1 cellular context compared by ENCODE assay signal in genomic region chr12:104522985-104523719, GRCh38.
TF ChIP-seq lines count a peak whose summit lies in the region.

No MANE protein-coding gene starts in this region.

TF ChIP-seq in HepG2, 621 proteins besides CTCF, POLR2A, EP300 and RAD21 (continued from another document):
- no peak for TF ChIP-seq PRDM10 (CRISPR knock-in tag; IDR thresholded peaks at IDR 0.05; ENCODE audit: low read depth)
- TF ChIP-seq, protein P1, sequence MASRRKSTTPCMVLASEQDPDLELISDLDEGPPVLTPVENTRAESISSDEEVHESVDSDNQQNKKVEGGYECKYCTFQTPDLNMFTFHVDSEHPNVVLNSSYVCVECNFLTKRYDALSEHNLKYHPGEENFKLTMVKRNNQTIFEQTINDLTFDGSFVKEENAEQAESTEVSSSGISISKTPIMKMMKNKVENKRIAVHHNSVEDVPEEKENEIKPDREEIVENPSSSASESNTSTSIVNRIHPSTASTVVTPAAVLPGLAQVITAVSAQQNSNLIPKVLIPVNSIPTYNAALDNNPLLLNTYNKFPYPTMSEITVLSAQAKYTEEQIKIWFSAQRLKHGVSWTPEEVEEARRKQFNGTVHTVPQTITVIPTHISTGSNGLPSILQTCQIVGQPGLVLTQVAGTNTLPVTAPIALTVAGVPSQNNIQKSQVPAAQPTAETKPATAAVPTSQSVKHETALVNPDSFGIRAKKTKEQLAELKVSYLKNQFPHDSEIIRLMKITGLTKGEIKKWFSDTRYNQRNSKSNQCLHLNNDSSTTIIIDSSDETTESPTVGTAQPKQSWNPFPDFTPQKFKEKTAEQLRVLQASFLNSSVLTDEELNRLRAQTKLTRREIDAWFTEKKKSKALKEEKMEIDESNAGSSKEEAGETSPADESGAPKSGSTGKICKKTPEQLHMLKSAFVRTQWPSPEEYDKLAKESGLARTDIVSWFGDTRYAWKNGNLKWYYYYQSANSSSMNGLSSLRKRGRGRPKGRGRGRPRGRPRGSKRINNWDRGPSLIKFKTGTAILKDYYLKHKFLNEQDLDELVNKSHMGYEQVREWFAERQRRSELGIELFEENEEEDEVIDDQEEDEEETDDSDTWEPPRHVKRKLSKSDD (CRISPR knock-in tag; IDR thresholded peaks at IDR 0.05; ENCODE audit: low read depth), result no peak
